Comparison of ENCODE assay signal across 18 cellular contexts in the genomic region with DNA sequence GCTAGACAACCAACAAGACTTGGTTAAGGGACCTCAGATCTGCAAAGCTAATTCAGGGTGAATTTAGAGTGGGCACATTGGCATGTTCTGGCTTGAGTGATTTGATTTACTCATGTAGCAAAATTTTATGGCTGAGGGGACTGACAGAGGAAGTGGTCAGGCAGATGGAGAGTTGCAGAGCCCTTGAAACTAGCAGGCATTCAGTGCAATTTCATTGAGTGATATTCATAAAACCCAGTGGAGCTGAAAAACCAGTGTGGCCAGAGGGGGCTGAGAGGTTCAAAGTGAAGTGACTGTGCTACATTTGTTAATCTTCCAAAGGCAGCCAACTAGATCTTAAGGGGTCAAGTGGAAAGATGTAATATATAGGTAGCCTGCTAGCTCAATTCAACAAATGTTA. TPM values are rescaled to one million over a fixed set of nuclear protein-coding genes. Genes with fewer than 3 reads are reported as not detected.
A peak's percentile ranks its signal among the peaks of the same experiment; 100 is the strongest.
DNase-seq lines count a peak whose midpoint lies in the region; ATAC-seq, FAIRE-seq and TF ChIP-seq lines count a peak whose summit lies in the region.
"Had no signal": no experiment of that assay in that cellular context is flagged by ENCODE, and none has a peak within 500 bp of the region (broad histone marks: within the 10 kb centered on the region; RNA-seq: fewer than 3 reads in every experiment).

No MANE protein-coding gene starts in this region.

- peaks cover 16% of the 10 kb centered on the region for H3K4me1 Mint-ChIP-seq in MCF 10A (ENCODE audit: insufficient read depth, unreplicated experiment)
- H3K4me1 Mint-ChIP-seq in type B pancreatic cell (ENCODE audit: unreplicated experiment): peaks cover 24% of the 10 kb centered on the region

- ATAC-seq in GM18907 (IDR thresholded peaks at IDR 0.05; ENCODE audit: unreplicated experiment) (no peak), gastrocnemius medialis (no peak)
- ATAC-seq: gastroesophageal sphincter, mucosa of descending colon had no signal

- TF ChIP-seq CTCF in mammary epithelial cell (conservative IDR thresholded peaks at IDR 0.05 in 1 of 2, IDR thresholded peaks at IDR 0.05 in 1 of 2; ENCODE audit: extremely low read depth in 1 of 2, insufficient read depth in 1 of 2, low read depth in 1 of 2, low read length in 2 of 2): no peak
- TF ChIP-seq CTCF in MCF 10A (IDR thresholded peaks at IDR 0.05; ENCODE audit: unreplicated experiment): no peak
- TF ChIP-seq CTCF in bronchial epithelial cell (IDR thresholded peaks at IDR 0.05; ENCODE audit: insufficient read depth, low read length, severe bottlenecking): no peak
- TF ChIP-seq CTCF in type B pancreatic cell (conservative IDR thresholded peaks at IDR 0.05): no peak
- no peak for TF ChIP-seq CTCF in smooth muscle cell (IDR thresholded peaks at IDR 0.05; ENCODE audit: borderline replicate concordance, insufficient read depth, poor library complexity, severe bottlenecking)
- TF ChIP-seq CTCF in gastrocnemius medialis (IDR thresholded peaks at IDR 0.05 in 4 of 5, conservative IDR thresholded peaks at IDR 0.05 in 1 of 5): no peak

- TF ChIP-seq POLR2A in gastrocnemius medialis (IDR thresholded peaks at IDR 0.05): no peak

- no peak overlapping the region for H3K27ac ChIP-seq in mammary epithelial cell (ENCODE audit: insufficient read depth, low read depth, low read length)
- H3K27ac ChIP-seq in smooth muscle cell (ENCODE audit: low read depth): no peak overlapping the region
- no peak overlapping the region for H3K27ac ChIP-seq in gastrocnemius medialis
- H3K27ac ChIP-seq: cardiac muscle cell, upper lobe of left lung had no signal

- H3K27me3 Mint-ChIP-seq in MCF 10A (ENCODE audit: insufficient read depth, unreplicated experiment): no peaks in the 10 kb centered on the region
- H3K27me3 Mint-ChIP-seq in type B pancreatic cell: no peaks in the 10 kb centered on the region

- DNase-seq in mammary epithelial cell (peak; percentile 31), MCF 10A (ENCODE audit: unreplicated experiment) (no peak), M059J (ENCODE audit: low read depth) (peak; percentile 69), bronchial epithelial cell (ENCODE audit: low read depth) (peak; percentile 62), type B pancreatic cell (ENCODE audit: extremely low spot score, unreplicated experiment) (no peak), smooth muscle cell (lab: John Stamatoyannopoulos, UW; ENCODE audit: unreplicated experiment) (no peak), gastrocnemius medialis (no peak)
- DNase-seq: activated naive CD4-positive, alpha-beta T cell treated with anti-CD3 and anti-CD28 coated beads for 36 hours; H9; mucosa of descending colon; NCI-H1092; NCI-H524; stimulated activated CD4-positive, alpha-beta T cell treated with anti-CD3 and anti-CD28 coated beads, Interleukin-2, amount 100 ng/mL, for 24 hours; upper lobe of left lung had no signal

- POLR2A ChIA-PET in MCF 10A (lab: Yijun Ruan, JAX): interaction anchor here (0.6 to 1.5 kb wide), 3 partner anchors 29 to 271 kb away, joined by 4 read pairs; a partner anchor contains a TSS

- H3K36me3 ChIP-seq in mammary epithelial cell (ENCODE audit: insufficient read depth, low read length) (no peaks in the 10 kb centered on the region), bronchial epithelial cell (ENCODE audit: control insufficient read depth, insufficient read depth, low read length) (no peaks in the 10 kb centered on the region), smooth muscle cell (ENCODE audit: low read depth) (no peaks in the 10 kb centered on the region), gastrocnemius medialis (no peaks in the 10 kb centered on the region)
- H3K36me3 ChIP-seq: cardiac muscle cell, gastroesophageal sphincter, upper lobe of left lung had no signal

- in situ Hi-C loops in mammary epithelial cell (cut with MboI; ENCODE audit: low sequenced_read_pairs in 2 of 2): no loop called here
- in situ Hi-C loops in gastrocnemius medialis (cut with MboI; ENCODE audit: low sequenced_read_pairs in 4 of 4): no loop called here

- H3K9me3 ChIP-seq in mammary epithelial cell (replicated peaks; ENCODE audit: insufficient read depth, low read length) (no peaks in the 10 kb centered on the region), smooth muscle cell (replicated peaks; ENCODE audit: low read depth) (no peaks in the 10 kb centered on the region), gastrocnemius medialis (no peaks in the 10 kb centered on the region)
- H3K9me3 ChIP-seq: gastroesophageal sphincter, mucosa of descending colon, upper lobe of left lung had no signal

- no peak overlapping the region for H3K27ac Mint-ChIP-seq in MCF 10A (ENCODE audit: low read depth, unreplicated experiment)
- H3K27ac Mint-ChIP-seq in type B pancreatic cell: peak overlapping the region; percentile 21
- H3K27ac Mint-ChIP-seq: activated naive CD4-positive, alpha-beta T cell treated with anti-CD3 and anti-CD28 coated beads for 36 hours; H9 had no signal

- no peak overlapping the region for H3K4me2 ChIP-seq in mammary epithelial cell (ENCODE audit: insufficient read depth, low read depth, low read length)
- no peak overlapping the region for H3K4me2 ChIP-seq in smooth muscle cell

- H3K36me3 Mint-ChIP-seq in MCF 10A (ENCODE audit: insufficient read depth, unreplicated experiment): no peaks in the 10 kb centered on the region
- H3K36me3 Mint-ChIP-seq in type B pancreatic cell: no peaks in the 10 kb centered on the region

- dilution Hi-C loops in mammary epithelial cell (cut with HindIII; ENCODE audit: low sequenced_read_pairs): no loop called here

- peaks cover 6% of the 10 kb centered on the region for H3K4me1 ChIP-seq in mammary epithelial cell (ENCODE audit: insufficient read depth, low read length)
- peaks cover 17% of the 10 kb centered on the region for H3K4me1 ChIP-seq in smooth muscle cell (ENCODE audit: low read depth)
- H3K4me1 ChIP-seq in gastrocnemius medialis: peaks cover 23 to 26% of the 10 kb centered on the region in 2 donors

- BruUV-seq in mammary epithelial cell (replicated peaks; lab: Mats Ljungman, UMichigan) (no TSS peak), MCF 10A (replicated peaks; lab: Mats Ljungman, UMichigan) (no TSS peak)

- no peak for FAIRE-seq in bronchial epithelial cell (lab: Jason Lieb, UNC)
- FAIRE-seq: islet of Langerhans had no signal

- no peak overlapping the region for H3K9ac ChIP-seq in mammary epithelial cell (ENCODE audit: insufficient read depth, low read length)
- H3K9ac ChIP-seq in smooth muscle cell (ENCODE audit: low read depth): no peak overlapping the region

- intact Hi-C loops in mammary epithelial cell (cut with micrococcal nuclease): no loop called here
- intact Hi-C loops in MCF 10A (cut with micrococcal nuclease): no loop called here
- intact Hi-C loops in gastrocnemius medialis (cut with DNase I; ENCODE audit: low total_unique reads): no loop called here

- H3K4me3 Mint-ChIP-seq in MCF 10A (ENCODE audit: unreplicated experiment): no peak overlapping the region
- peak overlapping the region; percentile 44 for H3K4me3 Mint-ChIP-seq in type B pancreatic cell
- H3K4me3 Mint-ChIP-seq: activated naive CD4-positive, alpha-beta T cell treated with anti-CD3 and anti-CD28 coated beads for 36 hours; H9 had no signal

- no peaks in the 10 kb centered on the region for H3K9me3 Mint-ChIP-seq in MCF 10A (ENCODE audit: unreplicated experiment)
- no peaks in the 10 kb centered on the region for H3K9me3 Mint-ChIP-seq in type B pancreatic cell
- H3K9me3 Mint-ChIP-seq: activated naive CD4-positive, alpha-beta T cell treated with anti-CD3 and anti-CD28 coated beads for 36 hours; H9 had no signal

- H3K4me3 ChIP-seq in mammary epithelial cell (replicated peaks in 1 of 3; ENCODE audit: insufficient read depth in 1 of 3, low read depth in 2 of 3, low read length in 3 of 3) (no peak overlapping the region), bronchial epithelial cell (ENCODE audit: low read depth, low read length) (no peak overlapping the region), smooth muscle cell (no peak overlapping the region), gastrocnemius medialis (no peak overlapping the region)
- H3K4me3 ChIP-seq: cardiac muscle cell, gastroesophageal sphincter, mucosa of descending colon, upper lobe of left lung had no signal

- H3F3A ChIP-seq in smooth muscle cell (ENCODE audit: low read depth): no peaks in the 10 kb centered on the region

- H3K27me3 ChIP-seq in mammary epithelial cell (ENCODE audit: insufficient read depth, low read length) (no peaks in the 10 kb centered on the region), bronchial epithelial cell (ENCODE audit: control insufficient read depth, insufficient read depth, low read length) (no peaks in the 10 kb centered on the region), smooth muscle cell (ENCODE audit: low read depth) (no peaks in the 10 kb centered on the region), gastrocnemius medialis (no peaks in the 10 kb centered on the region)
- H3K27me3 ChIP-seq: cardiac muscle cell, gastroesophageal sphincter, upper lobe of left lung had no signal

- H3K79me2 ChIP-seq in mammary epithelial cell (ENCODE audit: insufficient read depth, low read length) (peaks cover 10% of the 10 kb centered on the region), smooth muscle cell (ENCODE audit: low read depth) (peaks cover 9% of the 10 kb centered on the region)

- H2AFZ ChIP-seq in mammary epithelial cell (ENCODE audit: low read depth, low read length): peak overlapping the region; percentile 18
- no peak overlapping the region for H2AFZ ChIP-seq in smooth muscle cell (ENCODE audit: low read depth)

- H4K20me1 ChIP-seq in mammary epithelial cell (ENCODE audit: insufficient read depth, low read length) (no peaks in the 10 kb centered on the region), smooth muscle cell (ENCODE audit: low read depth) (peaks cover 4% of the 10 kb centered on the region)

- CTCF ChIA-PET in mammary epithelial cell (lab: Charles Lee; ENCODE audit: low non-redundant PET): no interaction called here
- CTCF ChIA-PET in MCF 10A (lab: Yijun Ruan, JAX): interaction anchor here (0.5 to 1.3 kb wide), 4 partner anchors 9 to 175 kb away, joined by 3 to 7 read pairs (median 3); no protein-coding TSS in a partner anchor

RNA-seq across cellular contexts. Expression of a gene that starts 2.2 kb away (rescaled TPM):
- total RNA-seq in mammary epithelial cell (10 to 100 TPM; 23.0 to 42.3 TPM), MCF 10A (2022) (42.8 and 46.5 TPM in 2 replicates), bronchial epithelial cell (13.7 and 14.5 TPM in 2 replicates), type B pancreatic cell (ENCODE audit: low replicate concordance) (86.5 and 112 TPM in 2 replicates), smooth muscle cell (18.4 and 35.9 TPM in 2 replicates), gastrocnemius medialis (10 to 100 TPM; 56.5 to 85.5 (median 60.0) TPM)
- polyA plus RNA-seq in mammary epithelial cell (30.7 TPM), smooth muscle cell (25.9 and 26.3 TPM in 2 replicates)
- polyA minus RNA-seq in mammary epithelial cell: 161 TPM
- total RNA-seq in M059J (2014; rRNA removed; shearing (Covaris generic)): 29.1 and 48.8 TPM in 2 replicates

RNA-seq across cellular contexts. Expression of a gene that starts 48.7 kb away (rescaled TPM):
- 10 to 100 TPM; 61.5 to 78.6 TPM for total RNA-seq in mammary epithelial cell
- 49.9 TPM for polyA plus RNA-seq in mammary epithelial cell
- polyA minus RNA-seq in mammary epithelial cell: 124 TPM
- 67.1 and 74.6 TPM in 2 replicates for total RNA-seq in MCF 10A (2022)
- total RNA-seq in M059J (2014; rRNA removed; shearing (Covaris generic)): 77.5 and 109 TPM in 2 replicates
- 102 and 103 TPM in 2 replicates for total RNA-seq in bronchial epithelial cell
- total RNA-seq in type B pancreatic cell (ENCODE audit: low replicate concordance): 65.3 and 76.0 TPM in 2 replicates
- 62.4 and 76.5 TPM in 2 replicates for total RNA-seq in smooth muscle cell
- polyA plus RNA-seq in smooth muscle cell: 80.1 and 83.2 TPM in 2 replicates
- total RNA-seq in gastrocnemius medialis: 10 to 100 TPM; 41.7 to 88.5 (median 68.8) TPM

Comparison
In these comparisons a context has a peak if more than half of its experiments do, and no peak if none do; other contexts are left out.
1. DNase-seq: peak in mammary epithelial cell (single experiment), M059J (single experiment) and bronchial epithelial cell (single experiment); none in MCF 10A (single experiment), type B pancreatic cell (single experiment), smooth muscle cell (single experiment) and gastrocnemius medialis (0 of 2).